9 cellular contexts compared by ENCODE assay signal in the genomic region with DNA sequence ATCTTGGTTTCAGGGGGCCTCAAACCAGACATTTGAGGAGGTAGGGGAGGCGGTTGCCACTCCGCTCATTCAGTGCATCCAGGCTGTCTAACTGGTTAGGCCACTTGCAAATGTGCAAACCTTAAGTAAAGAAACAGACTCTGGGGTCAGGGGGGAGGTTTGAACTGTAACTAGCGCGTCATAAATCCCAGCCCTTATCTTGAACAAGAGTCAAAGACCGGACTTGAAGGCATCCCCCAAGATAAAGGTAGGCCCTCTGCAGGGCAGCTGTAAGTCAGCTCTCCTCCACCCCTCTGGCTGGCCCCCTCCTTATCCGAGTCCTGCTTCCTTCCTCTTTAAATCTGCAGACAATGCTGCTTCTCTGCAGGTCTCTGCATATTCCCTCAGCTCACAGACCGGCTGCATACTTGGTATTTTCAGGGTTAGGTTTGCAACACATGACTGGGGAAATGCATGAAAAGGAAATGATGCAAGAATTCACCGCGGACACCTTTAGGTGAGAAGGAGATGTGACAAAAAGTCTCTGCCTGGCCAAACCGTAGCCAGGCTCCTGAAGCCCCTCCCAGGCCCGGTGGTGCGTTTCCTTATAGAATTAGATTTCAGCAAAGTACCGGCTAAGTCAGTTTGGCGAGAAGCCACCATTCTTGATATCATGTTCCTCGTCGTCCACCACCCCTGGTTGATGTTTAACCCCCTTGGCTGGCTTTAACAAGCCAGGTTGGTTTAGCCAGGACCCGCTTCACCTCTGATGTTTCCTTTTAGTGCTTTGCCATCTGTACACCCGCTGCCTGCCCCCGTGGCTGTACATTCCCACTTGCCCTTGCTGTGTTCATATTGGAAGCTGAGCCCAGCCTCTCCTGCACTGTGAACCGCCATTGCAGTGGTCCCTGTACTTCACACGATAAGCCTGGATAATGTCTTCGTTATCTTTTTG. TPM values are rescaled to one million over a fixed set of nuclear protein-coding genes. Genes with fewer than 3 reads are reported as not detected.
A peak's percentile ranks its signal among the peaks of the same experiment; 100 is the strongest.
DNase-seq lines count a peak whose midpoint lies in the region; ATAC-seq, FAIRE-seq and TF ChIP-seq lines count a peak whose summit lies in the region.
"Not testable (repeated sequence)": the region's sequence is repeated elsewhere in the genome, so short reads cannot be mapped to it uniquely, and the experiment has no call there.
"Had no signal": no experiment of that assay in that cellular context is flagged by ENCODE, and none has a peak within 500 bp of the region (broad histone marks: within the 10 kb centered on the region; RNA-seq: fewer than 3 reads in every experiment).

No MANE protein-coding gene starts in this region.

- not testable (repeated sequence) for H3K27me3 ChIP-seq in duodenal mucosa (ENCODE audit: control insufficient read depth in 1 of 2, insufficient read depth in 2 of 2, low read length in 2 of 2); keratinocyte (ENCODE audit: control insufficient read depth, extremely low read depth, insufficient read depth, low read length); osteoblast (ENCODE audit: insufficient read depth, low read length)

- H3K27ac ChIP-seq in 22Rv1: peak overlapping the region; percentile 94
- H3K27ac ChIP-seq in duodenal mucosa (ENCODE audit: low read depth, low read length): peak overlapping the region; percentile 22
- not testable (repeated sequence) for H3K27ac ChIP-seq in keratinocyte (ENCODE audit: control insufficient read depth, insufficient read depth, low read length); osteoblast (ENCODE audit: low read depth, low read length)

- H3K27me3 Mint-ChIP-seq in activated CD4-positive, alpha-beta T cell treated with anti-CD3 and anti-CD28 coated beads, Interleukin-2, amount 10 ng/mL, durations not matched to agents 24 days and 14 days: not testable (repeated sequence)

- H3K4me1 ChIP-seq in duodenal mucosa (ENCODE audit: control insufficient read depth in 1 of 2, insufficient read depth in 2 of 2, low read length in 2 of 2): peaks cover 7 to 13% of the 10 kb centered on the region in 2 donors
- peaks cover 18% of the 10 kb centered on the region for H3K4me1 ChIP-seq in keratinocyte (ENCODE audit: control insufficient read depth, extremely low read depth, insufficient read depth, low read length)
- not testable (repeated sequence) for H3K4me1 ChIP-seq in osteoblast (ENCODE audit: insufficient read depth, low read length)

- H3K79me2 ChIP-seq in keratinocyte (ENCODE audit: control insufficient read depth, insufficient read depth, low read length); osteoblast (ENCODE audit: insufficient read depth, low read length): not testable (repeated sequence)

- peak; percentile 85 for FAIRE-seq in keratinocyte (lab: Jason Lieb, UNC)

- H2AFZ ChIP-seq in keratinocyte (ENCODE audit: control insufficient read depth, low read length) (peak overlapping the region; percentile 53), osteoblast (ENCODE audit: low read length) (peak overlapping the region; percentile 23)

- H4K20me1 ChIP-seq in keratinocyte (ENCODE audit: control insufficient read depth, extremely low read depth, insufficient read depth, low read length); osteoblast (ENCODE audit: insufficient read depth, low read length): not testable (repeated sequence)

- dilution Hi-C loops in keratinocyte (cut with MboI; ENCODE audit: extremely low pct_ligation_motif_present, low sequenced_read_pairs): not testable (repeated sequence)

- H3K4me2 ChIP-seq in keratinocyte (ENCODE audit: control insufficient read depth, extremely low read depth, insufficient read depth, low read depth, low read length): peak overlapping the region; percentile 62
- peak overlapping the region; percentile 41 for H3K4me2 ChIP-seq in osteoblast (ENCODE audit: insufficient read depth, low read length)

- intact Hi-C loops in activated CD4-positive, alpha-beta T cell treated with anti-CD3 and anti-CD28 coated beads, Interleukin-2, amount 10 ng/mL, durations not matched to agents 24 days and 14 days (cut with micrococcal nuclease): not testable (repeated sequence)

- DNase-seq in NOMO-1 treated with DMSO at 0.1 percent for 48 hours (lab: John Stamatoyannopoulos, UW; ENCODE audit: unreplicated experiment): peak; percentile 72
- peak; percentile 54 for DNase-seq in activated CD4-positive, alpha-beta T cell treated with anti-CD3 and anti-CD28 coated beads, Interleukin-2, amount 10 ng/mL, durations not matched to agents 24 days and 14 days
- DNase-seq in keratinocyte (ENCODE audit: low read depth, low spot score); osteoblast (ENCODE audit: insufficient read length, low spot score, missing footprints): not testable (repeated sequence)

- ATAC-seq in GM18868 (IDR thresholded peaks at IDR 0.05; ENCODE audit: unreplicated experiment) (peak; percentile 43), HG03378 (IDR thresholded peaks at IDR 0.05; ENCODE audit: unreplicated experiment) (peak; percentile 53)

- not testable (repeated sequence) for H3K9me3 ChIP-seq in duodenal mucosa (ENCODE audit: control insufficient read depth in 1 of 2, low read length in 2 of 2); keratinocyte (ENCODE audit: control insufficient read depth, low read depth, low read length); osteoblast (ENCODE audit: low read depth, low read length)

- H3K4me1 Mint-ChIP-seq in activated CD4-positive, alpha-beta T cell treated with anti-CD3 and anti-CD28 coated beads, Interleukin-2, amount 10 ng/mL, durations not matched to agents 24 days and 14 days: not testable (repeated sequence)

- H3K4me3 ChIP-seq in duodenal mucosa (ENCODE audit: low read depth in 1 of 2, low read length in 2 of 2): peak overlapping the region; percentile 28 to 46
- H3K4me3 ChIP-seq in keratinocyte (ENCODE audit: control insufficient read depth in 2 of 3, extremely low read depth in 1 of 3, insufficient read depth in 2 of 3, low read depth in 1 of 3, low read length in 3 of 3): peak overlapping the region in 1 of 3 experiments; percentile 13
- H3K4me3 ChIP-seq in osteoblast (ENCODE audit: insufficient read depth, low read length): not testable (repeated sequence)

- not testable (repeated sequence) for H3K36me3 Mint-ChIP-seq in activated CD4-positive, alpha-beta T cell treated with anti-CD3 and anti-CD28 coated beads, Interleukin-2, amount 10 ng/mL, durations not matched to agents 24 days and 14 days (ENCODE audit: low read depth)

- H3K27ac Mint-ChIP-seq in activated CD4-positive, alpha-beta T cell treated with anti-CD3 and anti-CD28 coated beads, Interleukin-2, amount 10 ng/mL, durations not matched to agents 24 days and 14 days: not testable (repeated sequence)

- not testable (repeated sequence) for TF ChIP-seq CTCF in 22Rv1 (IDR thresholded peaks at IDR 0.05); keratinocyte (optimal IDR thresholded peaks at IDR 0.05 in 1 of 3, IDR thresholded peaks at IDR 0.05 in 1 of 3, conservative IDR thresholded peaks at IDR 0.05 in 1 of 3; ENCODE audit: extremely low read depth in 1 of 3, insufficient read depth in 2 of 3, low read length in 3 of 3); osteoblast (IDR thresholded peaks at IDR 0.05; ENCODE audit: extremely low read depth, low read depth, low read length)

- H3K9me3 Mint-ChIP-seq in activated CD4-positive, alpha-beta T cell treated with anti-CD3 and anti-CD28 coated beads, Interleukin-2, amount 10 ng/mL, durations not matched to agents 24 days and 14 days: not testable (repeated sequence)

- H3K4me3 Mint-ChIP-seq in activated CD4-positive, alpha-beta T cell treated with anti-CD3 and anti-CD28 coated beads, Interleukin-2, amount 10 ng/mL, durations not matched to agents 24 days and 14 days: not testable (repeated sequence)

- H3K9ac ChIP-seq in duodenal mucosa (ENCODE audit: low read depth in 1 of 2, low read length in 2 of 2): peak overlapping the region in 1 of 2 donors; percentile 33
- not testable (repeated sequence) for H3K9ac ChIP-seq in keratinocyte (ENCODE audit: control insufficient read depth, extremely low read depth, insufficient read depth, low read length)

- not testable (repeated sequence) for H3K36me3 ChIP-seq in duodenal mucosa (ENCODE audit: control insufficient read depth in 1 of 2, insufficient read depth in 2 of 2, low read length in 2 of 2); keratinocyte (ENCODE audit: control insufficient read depth in 2 of 2, extremely low read depth in 1 of 2, insufficient read depth in 2 of 2, low read length in 2 of 2); osteoblast (ENCODE audit: insufficient read depth, low read length)

- not testable (repeated sequence) for H3K9me1 ChIP-seq in keratinocyte (ENCODE audit: control insufficient read depth, extremely low read depth, insufficient read depth, low read length)

RNA-seq across cellular contexts. Expression of gene ARSD, which starts 31.2 kb away (rescaled TPM):
- total RNA-seq in activated CD4-positive, alpha-beta T cell treated with anti-CD3 and anti-CD28 coated beads, Interleukin-2, amount 10 ng/mL, durations not matched to agents 24 days and 14 days: 1.2 and 1.8 TPM in 2 replicates
- polyA plus RNA-seq in keratinocyte: 7.9 to 9.9 TPM (median 8.1 TPM) in 3 replicates
- polyA plus RNA-seq in keratinocyte (2011; ENCODE audit: low read depth): 6.9 TPM
- 6.0 and 6.7 TPM in 2 replicates for polyA plus RNA-seq in keratinocyte (2011; cell fraction: cytosol; rRNA removed)
- polyA plus RNA-seq in keratinocyte (2011; cell fraction: nucleus; rRNA removed): 24.7 and 29.0 TPM in 2 replicates
- 6.7 and 9.6 TPM in 2 replicates for polyA plus RNA-seq in keratinocyte (2012; ENCODE audit: low replicate concordance)
- polyA minus RNA-seq in keratinocyte: 12.3 to 22.4 TPM (median 13.8 TPM) in 3 replicates
- polyA minus RNA-seq in keratinocyte (2011; cell fraction: cytosol; rRNA and poly(A)+ RNA removed): 13.6 TPM
- polyA minus RNA-seq in keratinocyte (2011; cell fraction: nucleus; rRNA and poly(A)+ RNA removed): 26.0 and 35.8 TPM in 2 replicates
- total RNA-seq in osteoblast: 20.6 and 23.3 TPM in 2 replicates
- total RNA-seq: G401 had no signal
